In the genomic region with DNA sequence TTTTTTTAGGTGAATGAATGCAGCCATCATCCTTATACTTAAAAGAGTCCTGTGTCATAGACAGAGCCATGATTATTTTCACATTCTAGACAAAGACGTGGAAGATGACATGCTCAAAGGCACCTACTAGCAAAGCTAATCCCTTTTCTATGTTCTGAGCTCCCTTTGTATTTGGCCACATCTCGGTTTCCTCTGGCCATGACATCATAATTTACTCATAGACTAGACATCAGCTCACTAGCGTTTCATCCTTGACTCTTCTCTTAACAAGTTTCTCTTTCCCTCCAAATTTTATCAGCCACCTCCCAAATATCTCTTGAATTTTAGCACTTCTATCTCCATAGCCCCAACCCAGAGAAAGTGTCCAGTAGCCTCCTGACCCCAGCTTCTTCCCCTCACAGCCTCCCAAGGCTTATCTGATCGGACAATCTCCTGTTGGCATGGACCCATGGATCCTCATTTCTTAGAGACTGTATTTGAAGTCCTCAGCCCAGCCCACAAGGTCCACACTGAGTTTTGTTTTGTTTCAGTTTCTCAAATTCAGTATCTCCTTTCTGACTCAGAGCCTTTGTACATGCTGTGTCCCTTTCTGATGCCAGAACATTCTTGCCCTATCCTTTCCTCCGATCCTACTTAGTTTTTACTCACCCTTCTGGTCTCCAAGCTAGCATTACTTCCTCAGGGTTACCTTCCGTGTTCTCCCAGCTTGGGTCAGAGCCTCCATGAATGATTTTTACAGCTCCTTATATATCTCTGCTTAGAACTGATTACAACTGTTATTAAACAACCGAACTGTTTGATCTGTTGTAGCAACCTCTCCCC, we compare ENCODE assay signal across 1 cellular context.
A peak's percentile ranks its signal among the peaks of the same experiment; 100 is the strongest.
TF ChIP-seq lines count a peak whose summit lies in the region.

No MANE protein-coding gene starts in this region.

TF ChIP-seq in HEK293, 187 proteins besides CTCF, POLR2A, EP300 and RAD21:
- TF ChIP-seq, protein P1, sequence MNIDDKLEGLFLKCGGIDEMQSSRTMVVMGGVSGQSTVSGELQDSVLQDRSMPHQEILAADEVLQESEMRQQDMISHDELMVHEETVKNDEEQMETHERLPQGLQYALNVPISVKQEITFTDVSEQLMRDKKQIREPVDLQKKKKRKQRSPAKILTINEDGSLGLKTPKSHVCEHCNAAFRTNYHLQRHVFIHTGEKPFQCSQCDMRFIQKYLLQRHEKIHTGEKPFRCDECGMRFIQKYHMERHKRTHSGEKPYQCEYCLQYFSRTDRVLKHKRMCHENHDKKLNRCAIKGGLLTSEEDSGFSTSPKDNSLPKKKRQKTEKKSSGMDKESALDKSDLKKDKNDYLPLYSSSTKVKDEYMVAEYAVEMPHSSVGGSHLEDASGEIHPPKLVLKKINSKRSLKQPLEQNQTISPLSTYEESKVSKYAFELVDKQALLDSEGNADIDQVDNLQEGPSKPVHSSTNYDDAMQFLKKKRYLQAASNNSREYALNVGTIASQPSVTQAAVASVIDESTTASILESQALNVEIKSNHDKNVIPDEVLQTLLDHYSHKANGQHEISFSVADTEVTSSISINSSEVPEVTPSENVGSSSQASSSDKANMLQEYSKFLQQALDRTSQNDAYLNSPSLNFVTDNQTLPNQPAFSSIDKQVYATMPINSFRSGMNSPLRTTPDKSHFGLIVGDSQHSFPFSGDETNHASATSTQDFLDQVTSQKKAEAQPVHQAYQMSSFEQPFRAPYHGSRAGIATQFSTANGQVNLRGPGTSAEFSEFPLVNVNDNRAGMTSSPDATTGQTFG (tag by site-specific recombination; IDR thresholded peaks at IDR 0.05; ENCODE audit: borderline replicate concordance), result no peak
- no peak for TF ChIP-seq ZNF221 (tag by site-specific recombination; IDR thresholded peaks at IDR 0.05; ENCODE audit: borderline replicate concordance)
- TF ChIP-seq, protein P2, sequence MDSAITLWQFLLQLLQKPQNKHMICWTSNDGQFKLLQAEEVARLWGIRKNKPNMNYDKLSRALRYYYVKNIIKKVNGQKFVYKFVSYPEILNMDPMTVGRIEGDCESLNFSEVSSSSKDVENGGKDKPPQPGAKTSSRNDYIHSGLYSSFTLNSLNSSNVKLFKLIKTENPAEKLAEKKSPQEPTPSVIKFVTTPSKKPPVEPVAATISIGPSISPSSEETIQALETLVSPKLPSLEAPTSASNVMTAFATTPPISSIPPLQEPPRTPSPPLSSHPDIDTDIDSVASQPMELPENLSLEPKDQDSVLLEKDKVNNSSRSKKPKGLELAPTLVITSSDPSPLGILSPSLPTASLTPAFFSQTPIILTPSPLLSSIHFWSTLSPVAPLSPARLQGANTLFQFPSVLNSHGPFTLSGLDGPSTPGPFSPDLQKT (IDR thresholded peaks at IDR 0.05; ENCODE audit: borderline replicate concordance, low read depth, low read length), result no peak
- no peak for TF ChIP-seq GLI4 (tag by site-specific recombination; IDR thresholded peaks at IDR 0.05)
- 0 out of 2 replicates have a peak, but pooled peaks have one; percentile 38 for TF ChIP-seq ZBTB21 (tag by site-specific recombination; IDR thresholded peaks at IDR 0.05)
- TF ChIP-seq HOXD13 (CRISPR knock-in tag; IDR thresholded peaks at IDR 0.05; ENCODE audit: borderline replicate concordance), result no peak
- TF ChIP-seq ZNF623 (tag by site-specific recombination; IDR thresholded peaks at IDR 0.05), result no peak
- no peak for TF ChIP-seq FEZF1 (tag by site-specific recombination; IDR thresholded peaks at IDR 0.05)
- no peak for TF ChIP-seq SCRT2 (tag by site-specific recombination; IDR thresholded peaks at IDR 0.05)
- TF ChIP-seq, protein P3, sequence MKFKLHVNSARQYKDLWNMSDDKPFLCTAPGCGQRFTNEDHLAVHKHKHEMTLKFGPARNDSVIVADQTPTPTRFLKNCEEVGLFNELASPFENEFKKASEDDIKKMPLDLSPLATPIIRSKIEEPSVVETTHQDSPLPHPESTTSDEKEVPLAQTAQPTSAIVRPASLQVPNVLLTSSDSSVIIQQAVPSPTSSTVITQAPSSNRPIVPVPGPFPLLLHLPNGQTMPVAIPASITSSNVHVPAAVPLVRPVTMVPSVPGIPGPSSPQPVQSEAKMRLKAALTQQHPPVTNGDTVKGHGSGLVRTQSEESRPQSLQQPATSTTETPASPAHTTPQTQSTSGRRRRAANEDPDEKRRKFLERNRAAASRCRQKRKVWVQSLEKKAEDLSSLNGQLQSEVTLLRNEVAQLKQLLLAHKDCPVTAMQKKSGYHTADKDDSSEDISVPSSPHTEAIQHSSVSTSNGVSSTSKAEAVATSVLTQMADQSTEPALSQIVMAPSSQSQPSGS (tag by site-specific recombination; IDR thresholded peaks at IDR 0.05; ENCODE audit: low read depth), result peak; percentile 80
- TF ChIP-seq, protein P4, sequence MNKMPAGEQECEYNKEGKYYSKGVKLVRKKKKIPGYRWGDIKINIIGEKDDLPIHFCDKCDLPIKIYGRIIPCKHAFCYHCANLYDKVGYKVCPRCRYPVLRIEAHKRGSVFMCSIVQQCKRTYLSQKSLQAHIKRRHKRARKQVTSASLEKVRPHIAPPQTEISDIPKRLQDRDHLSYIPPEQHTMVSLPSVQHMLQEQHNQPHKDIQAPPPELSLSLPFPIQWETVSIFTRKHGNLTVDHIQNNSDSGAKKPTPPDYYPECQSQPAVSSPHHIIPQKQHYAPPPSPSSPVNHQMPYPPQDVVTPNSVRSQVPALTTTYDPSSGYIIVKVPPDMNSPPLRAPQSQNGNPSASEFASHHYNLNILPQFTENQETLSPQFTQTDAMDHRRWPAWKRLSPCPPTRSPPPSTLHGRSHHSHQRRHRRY (tag by site-specific recombination; IDR thresholded peaks at IDR 0.05), result no peak
TF ChIP-seq in HEK293: peak in this region for 2.
